In genomic region chrX:118726887-118727685, GRCh38 we compare ENCODE assay signal across 8 cellular contexts. TPM values are rescaled to one million over a fixed set of nuclear protein-coding genes. Genes with fewer than 3 reads are reported as not detected.
DNase-seq lines count a peak whose midpoint lies in the region; ATAC-seq and TF ChIP-seq lines count a peak whose summit lies in the region.

Gene IL13RA1 (plus strand): TSS chrX:118727606. CDS start chrX:118727639, 33 bp downstream.

- ATAC-seq in GM21515 (IDR thresholded peaks at IDR 0.05; ENCODE audit: unreplicated experiment) (peak; percentile 68), HG02938 (IDR thresholded peaks at IDR 0.05; ENCODE audit: unreplicated experiment) (no peak)

- H3K4me3 ChIP-seq in LNCaP clone FGC (ENCODE audit: low read depth, low read length) (peak within 1 kb of the TSS; percentile 62), iPS-18a (ENCODE audit: low read length) (peak within 1 kb of the TSS; percentile 55), sigmoid colon (peak within 1 kb of the TSS; percentile 55 to 85 (median 82))

- TF ChIP-seq CTCF in LNCaP clone FGC (IDR thresholded peaks at IDR 0.05; ENCODE audit: control insufficient read depth, extremely low read depth, insufficient read depth) (no peak), RWPE1 (conservative IDR thresholded peaks at IDR 0.05; ENCODE audit: low read depth) (no peak), sigmoid colon (IDR thresholded peaks at IDR 0.05) (no peak)

- H3K9ac ChIP-seq in iPS-18a (ENCODE audit: low read length), result no peak within 1 kb of the TSS

- intact Hi-C loops in sigmoid colon (cut with DNase I), result loop anchor here (5.0 kb wide), 1 partner anchor 230 kb away; the partner anchor contains the start of gene DOCK11

- H3K27me3 ChIP-seq in iPS-18a (ENCODE audit: control insufficient read depth, insufficient read depth, low read length) (peaks cover 24% of the 10 kb centered on the region), sigmoid colon (no peaks in the 10 kb centered on the region)

- CTCF ChIA-PET in RWPE1 (lab: Yijun Ruan, JAX), result interaction anchor here (1.1 kb wide), 1 partner anchor 25 kb away, joined by 3 read pairs; no protein-coding TSS in a partner anchor

- in situ Hi-C loops in T47D (cut with HindIII; ENCODE audit: low pct_unique_long_range_greater_than_20kb, low sequenced_read_pairs), result no loop called here

- peaks cover 16% of the 10 kb centered on the region for H3K9me3 ChIP-seq in iPS-18a (ENCODE audit: control insufficient read depth, low read depth, low read length)
- H3K9me3 ChIP-seq in sigmoid colon, result no peaks in the 10 kb centered on the region

- H3K27ac ChIP-seq in RWPE1 (peak within 1 kb of the TSS; percentile 77), iPS-18a (ENCODE audit: low read length) (no peak within 1 kb of the TSS), sigmoid colon (peak within 1 kb of the TSS; percentile 91 to 98 (median 94))

- POLR2A ChIA-PET in RWPE1 (lab: Yijun Ruan, JAX; ENCODE audit: low non-redundant PET), result no interaction called here

- no peaks in the 10 kb centered on the region for H3K36me3 ChIP-seq in iPS-18a (ENCODE audit: control insufficient read depth, low read depth, low read length)
- no peaks in the 10 kb centered on the region for H3K36me3 ChIP-seq in sigmoid colon

- DNase-seq in COLO668 (lab: John Stamatoyannopoulos, UW; ENCODE audit: unreplicated experiment), result peak; percentile 95
- DNase-seq in LNCaP clone FGC (ENCODE audit: low read depth), result peak; percentile 55
- DNase-seq in RWPE1 (ENCODE audit: low spot score), result peak; percentile 78
- DNase-seq in T47D (ENCODE audit: low read depth in 1 of 2, low spot score in 1 of 2), result peak; percentile 55 to 88
- DNase-seq in sigmoid colon, result peak; percentile 90

- no peaks in the 10 kb centered on the region for H3K4me1 ChIP-seq in iPS-18a (ENCODE audit: control insufficient read depth, low read depth, low read length)
- H3K4me1 ChIP-seq in sigmoid colon, result peaks cover 0 to 47% (median 20%) of the 10 kb centered on the region in 4 donors

- 1 to 4% methylated on average over 56 of the region's 56 CpGs for WGBS in sigmoid colon, 2 donors

- TF ChIP-seq POLR2A in sigmoid colon (IDR thresholded peaks at IDR 0.05), result peak in 1 of 2 donors; percentile 26

- no peak for TF ChIP-seq EP300 in sigmoid colon (IDR thresholded peaks at IDR 0.05)

RNA-seq across cellular contexts. Expression of gene IL13RA1, which starts in this region (rescaled TPM):
- total RNA-seq in sigmoid colon, result 10 to 100 TPM; 42.1 to 57.6 (median 52.0) TPM
- polyA plus RNA-seq in sigmoid colon, result 10 to 100 TPM; 33.6 to 52.4 (median 37.0) TPM
